ENCODE assay signal across 20 cellular contexts in genomic region chr9:111838439-111838838, GRCh38. TPM values are rescaled to one million over a fixed set of nuclear protein-coding genes. Genes with fewer than 3 reads are reported as not detected.
DNase-seq lines count a peak whose midpoint lies in the region; TF ChIP-seq lines count a peak whose summit lies in the region.
"Had no signal": no experiment of that assay in that cellular context is flagged by ENCODE, and none has a peak within 500 bp of the region (broad histone marks: within the 10 kb centered on the region; RNA-seq: fewer than 3 reads in every experiment).

No MANE protein-coding gene starts in this region.

- peaks cover 2% of the 10 kb centered on the region for H3K27me3 Mint-ChIP-seq in endothelial cell (ENCODE audit: unreplicated experiment)

- no peak overlapping the region for H3K27ac ChIP-seq in BLaER1 treated with 17β-estradiol and CSF1 and Interleukin-3, amounts not matched to agents 10 nM and 100 nM
- peak overlapping the region; percentile 23 to 28 for H3K27ac ChIP-seq in mucosa of rectum (ENCODE audit: low read depth in 2 of 2, low read length in 2 of 2)
- no peak overlapping the region for H3K27ac ChIP-seq in prostate gland
- H3K27ac ChIP-seq: KMS-11, RWPE1 had no signal

- no peaks in the 10 kb centered on the region for H3K9me3 ChIP-seq in BLaER1 treated with 17β-estradiol and CSF1 and Interleukin-3, amounts not matched to agents 10 nM and 100 nM (replicated peaks in 1 of 11)
- no peaks in the 10 kb centered on the region for H3K9me3 ChIP-seq in mucosa of rectum (ENCODE audit: control insufficient read depth in 2 of 2, low read length in 2 of 2)
- H3K9me3 ChIP-seq in prostate gland = no peaks in the 10 kb centered on the region

- no peak overlapping the region for H3K9ac ChIP-seq in BLaER1 treated with 17β-estradiol and CSF1 and Interleukin-3, amounts not matched to agents 10 nM and 100 nM
- H3K9ac ChIP-seq in mucosa of rectum (ENCODE audit: low read depth in 1 of 2, low read length in 2 of 2) = no peak overlapping the region
- H3K9ac ChIP-seq: KMS-11 had no signal

- intact Hi-C loops in prostate gland (cut with DNase I) = no loop called here

- no peaks in the 10 kb centered on the region for H3K27me3 ChIP-seq in BLaER1 treated with 17β-estradiol and CSF1 and Interleukin-3, amounts not matched to agents 10 nM and 100 nM
- H3K27me3 ChIP-seq in mucosa of rectum (ENCODE audit: control insufficient read depth in 2 of 2, insufficient read depth in 2 of 2, low read length in 2 of 2) = no peaks in the 10 kb centered on the region
- H3K27me3 ChIP-seq in prostate gland (replicated peaks; ENCODE audit: insufficient read depth) = no peaks in the 10 kb centered on the region

- no peak overlapping the region for H3K4me3 Mint-ChIP-seq in endothelial cell (ENCODE audit: unreplicated experiment)
- H3K4me3 Mint-ChIP-seq: CD8-positive, alpha-beta memory T cell; H9 had no signal

- H3K27ac Mint-ChIP-seq in endothelial cell (ENCODE audit: unreplicated experiment) = peak overlapping the region; percentile 27
- H3K27ac Mint-ChIP-seq: CD8-positive, alpha-beta memory T cell; H9 had no signal

- H3K4me1 ChIP-seq in BLaER1 treated with 17β-estradiol and CSF1 and Interleukin-3, amounts not matched to agents 10 nM and 100 nM = peaks cover 29 to 55% (median 40%) of the 10 kb centered on the region in 10 experiments
- H3K4me1 ChIP-seq in mucosa of rectum (ENCODE audit: control insufficient read depth in 2 of 2, insufficient read depth in 2 of 2, low read length in 2 of 2) = peaks cover 0 to 6% of the 10 kb centered on the region in 2 donors
- H3K4me1 ChIP-seq in prostate gland (replicated peaks) = no peaks in the 10 kb centered on the region

- 3% methylated on average over 2 of the region's 2 CpGs for WGBS in prostate gland

- no peaks in the 10 kb centered on the region for H3K9me3 Mint-ChIP-seq in endothelial cell (ENCODE audit: unreplicated experiment)
- H3K9me3 Mint-ChIP-seq: CD8-positive, alpha-beta memory T cell; H9 had no signal

- TF ChIP-seq POLR2A in prostate gland (IDR thresholded peaks at IDR 0.05) = no peak

- peaks cover 19% of the 10 kb centered on the region for H3K4me1 Mint-ChIP-seq in endothelial cell (ENCODE audit: unreplicated experiment)
- H3K4me1 Mint-ChIP-seq: H9 had no signal

- H3K36me3 ChIP-seq in BLaER1 treated with 17β-estradiol and CSF1 and Interleukin-3, amounts not matched to agents 10 nM and 100 nM = no peaks in the 10 kb centered on the region
- H3K36me3 ChIP-seq in mucosa of rectum (ENCODE audit: control insufficient read depth in 2 of 2, insufficient read depth in 2 of 2, low read length in 2 of 2) (no peaks in the 10 kb centered on the region), prostate gland (no peaks in the 10 kb centered on the region)

- H4K20me1 ChIP-seq in BLaER1 treated with 17β-estradiol and CSF1 and Interleukin-3, amounts not matched to agents 10 nM and 100 nM = no peaks in the 10 kb centered on the region

- DNase-seq in SW480 (ENCODE audit: low spot score) (peak; percentile 20), endothelial cell (ENCODE audit: low spot score) (no peak), NCI-H1092 treated with DMSO at 0.1 percent for 48 hours (lab: John Stamatoyannopoulos, UW) (no peak), prostate gland (ENCODE audit: low spot score) (no peak), OCI-M1 (lab: John Stamatoyannopoulos, UW) (no peak), T-helper 2 cell (no peak)
- DNase-seq: C1 segment of cervical spinal cord; CD8-positive, alpha-beta memory T cell; DMS79 treated with DMSO at 0.1 percent for 48 hours; H9; NCI-H1048; NCI-H1436 treated with DMSO at 0.1 percent for 48 hours; NCI-H2029; NCI-H345; NCI-H524 treated with DMSO at 0.1 percent for 48 hours; PC-3 had no signal

- TF ChIP-seq CTCF in endothelial cell (IDR thresholded peaks at IDR 0.05; ENCODE audit: unreplicated experiment) (no peak), prostate gland (IDR thresholded peaks at IDR 0.05) (no peak)

- peak overlapping the region; percentile 32 to 64 (median 55); a peak in 21 of 22 replicates for H3K4me2 ChIP-seq in BLaER1 treated with 17β-estradiol and CSF1 and Interleukin-3, amounts not matched to agents 10 nM and 100 nM
- H3K4me2 ChIP-seq: KMS-11 had no signal

- no peak overlapping the region for H3K4me3 ChIP-seq in BLaER1 treated with 17β-estradiol and CSF1 and Interleukin-3, amounts not matched to agents 10 nM and 100 nM
- H3K4me3 ChIP-seq in mucosa of rectum (ENCODE audit: low read length in 2 of 2) (no peak overlapping the region), prostate gland (no peak overlapping the region)

- H3K36me3 Mint-ChIP-seq in endothelial cell (ENCODE audit: low read depth, unreplicated experiment) = no peaks in the 10 kb centered on the region

RNA-seq across cellular contexts. Expression of gene SHOC1, which starts 43.7 kb away (rescaled TPM):
- total RNA-seq in endothelial cell (ENCODE audit: unreplicated experiment) = not detected
- 10 to 100 TPM in 1 of 2 donors, not detected in 1; 13.6 TPM for total RNA-seq in prostate gland
- total RNA-seq: CD8-positive, alpha-beta memory T cell; H9 had no signal

RNA-seq across cellular contexts. Expression of gene UGCG, which starts 58.2 kb away (rescaled TPM):
- total RNA-seq in endothelial cell (ENCODE audit: unreplicated experiment) = 14.1 TPM
- total RNA-seq in prostate gland = 10 to 100 TPM; 23.9 to 42.6 TPM

Comparison
In these comparisons a context has a peak if more than half of its experiments do, and no peak if none do; other contexts are left out.
1. H3K27ac ChIP-seq: peak in mucosa of rectum (2 of 2); none in BLaER1 treated with 17β-estradiol and CSF1 and Interleukin-3, amounts not matched to agents 10 nM and 100 nM (0 of 11) and prostate gland (0 of 2).